1 cellular context compared by ENCODE assay signal in the genomic region with DNA sequence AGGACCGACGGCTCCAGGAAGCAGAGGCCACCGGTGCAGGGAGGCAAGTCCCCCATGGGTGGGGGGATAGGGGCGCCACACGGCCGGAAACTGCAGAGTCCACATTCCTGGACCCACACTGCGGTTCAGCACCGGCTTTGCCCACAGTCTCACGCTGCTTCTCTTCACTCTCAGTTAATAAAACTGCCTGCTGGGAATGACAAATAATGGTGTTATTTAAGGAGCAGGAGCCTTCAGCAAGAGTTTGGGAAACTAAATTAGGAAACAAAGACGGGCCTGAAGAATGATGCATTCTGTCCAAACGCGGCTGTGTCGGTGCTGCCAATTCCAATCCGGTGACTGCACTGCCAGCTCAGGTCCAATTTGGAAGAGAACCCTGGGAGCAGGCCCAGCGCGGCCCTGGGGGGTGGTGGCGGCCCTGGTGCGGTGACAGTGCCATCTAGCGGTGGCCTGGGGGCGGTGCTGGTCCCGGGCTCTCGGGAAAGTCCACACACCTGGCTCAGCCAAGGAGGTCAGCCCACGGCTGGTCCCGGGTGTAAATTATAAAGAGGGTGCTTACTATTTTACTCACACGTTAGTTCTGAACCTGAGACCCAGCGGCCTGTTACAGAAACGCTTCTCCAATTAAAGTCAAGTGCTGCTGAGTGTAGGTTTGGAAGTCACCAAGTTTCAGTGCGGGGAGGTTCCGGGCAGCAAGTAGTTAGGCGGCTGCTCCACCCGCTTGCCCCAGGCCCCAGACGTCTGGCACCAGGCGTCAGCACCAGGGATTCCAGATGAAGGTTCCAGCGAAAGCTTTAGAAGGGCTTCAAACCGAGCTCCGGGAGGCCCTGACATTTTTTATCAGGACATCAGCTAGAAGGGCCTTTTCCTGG.
TF ChIP-seq lines count a peak whose summit lies in the region.

No MANE protein-coding gene starts in this region.

TF ChIP-seq in WTC11, 78 proteins besides CTCF, POLR2A, EP300 and RAD21 (continued from another document):
- TF ChIP-seq, protein P1, sequence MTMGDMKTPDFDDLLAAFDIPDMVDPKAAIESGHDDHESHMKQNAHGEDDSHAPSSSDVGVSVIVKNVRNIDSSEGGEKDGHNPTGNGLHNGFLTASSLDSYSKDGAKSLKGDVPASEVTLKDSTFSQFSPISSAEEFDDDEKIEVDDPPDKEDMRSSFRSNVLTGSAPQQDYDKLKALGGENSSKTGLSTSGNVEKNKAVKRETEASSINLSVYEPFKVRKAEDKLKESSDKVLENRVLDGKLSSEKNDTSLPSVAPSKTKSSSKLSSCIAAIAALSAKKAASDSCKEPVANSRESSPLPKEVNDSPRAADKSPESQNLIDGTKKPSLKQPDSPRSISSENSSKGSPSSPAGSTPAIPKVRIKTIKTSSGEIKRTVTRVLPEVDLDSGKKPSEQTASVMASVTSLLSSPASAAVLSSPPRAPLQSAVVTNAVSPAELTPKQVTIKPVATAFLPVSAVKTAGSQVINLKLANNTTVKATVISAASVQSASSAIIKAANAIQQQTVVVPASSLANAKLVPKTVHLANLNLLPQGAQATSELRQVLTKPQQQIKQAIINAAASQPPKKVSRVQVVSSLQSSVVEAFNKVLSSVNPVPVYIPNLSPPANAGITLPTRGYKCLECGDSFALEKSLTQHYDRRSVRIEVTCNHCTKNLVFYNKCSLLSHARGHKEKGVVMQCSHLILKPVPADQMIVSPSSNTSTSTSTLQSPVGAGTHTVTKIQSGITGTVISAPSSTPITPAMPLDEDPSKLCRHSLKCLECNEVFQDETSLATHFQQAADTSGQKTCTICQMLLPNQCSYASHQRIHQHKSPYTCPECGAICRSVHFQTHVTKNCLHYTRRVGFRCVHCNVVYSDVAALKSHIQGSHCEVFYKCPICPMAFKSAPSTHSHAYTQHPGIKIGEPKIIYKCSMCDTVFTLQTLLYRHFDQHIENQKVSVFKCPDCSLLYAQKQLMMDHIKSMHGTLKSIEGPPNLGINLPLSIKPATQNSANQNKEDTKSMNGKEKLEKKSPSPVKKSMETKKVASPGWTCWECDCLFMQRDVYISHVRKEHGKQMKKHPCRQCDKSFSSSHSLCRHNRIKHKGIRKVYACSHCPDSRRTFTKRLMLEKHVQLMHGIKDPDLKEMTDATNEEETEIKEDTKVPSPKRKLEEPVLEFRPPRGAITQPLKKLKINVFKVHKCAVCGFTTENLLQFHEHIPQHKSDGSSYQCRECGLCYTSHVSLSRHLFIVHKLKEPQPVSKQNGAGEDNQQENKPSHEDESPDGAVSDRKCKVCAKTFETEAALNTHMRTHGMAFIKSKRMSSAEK (CRISPR knock-in tag; IDR thresholded peaks at IDR 0.05; ENCODE audit: borderline replicate concordance): no peak
- TF ChIP-seq CREM (CRISPR knock-in tag; IDR thresholded peaks at IDR 0.05): no peak
